8 cellular contexts compared by ENCODE assay signal in the genomic region with DNA sequence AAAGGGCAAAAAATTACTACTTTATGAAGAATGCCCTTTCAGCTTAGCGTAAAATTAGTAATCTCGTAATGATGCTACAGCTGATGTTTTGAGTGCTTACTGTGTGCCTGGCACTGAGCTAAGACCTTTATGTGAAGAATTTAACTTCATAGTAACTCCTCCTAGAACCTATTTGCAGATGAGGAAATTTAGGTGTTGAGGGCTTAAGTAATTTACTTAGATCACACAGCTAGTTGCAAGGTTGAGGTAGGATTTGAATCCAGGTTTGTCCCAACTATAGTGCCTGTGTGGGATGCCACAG. TPM values are rescaled to one million over a fixed set of nuclear protein-coding genes. Genes with fewer than 3 reads are reported as not detected.
A peak's percentile ranks its signal among the peaks of the same experiment; 100 is the strongest.
DNase-seq lines count a peak whose midpoint lies in the region; ATAC-seq and TF ChIP-seq lines count a peak whose summit lies in the region.

No MANE protein-coding gene starts in this region.

- H3K27ac Mint-ChIP-seq in type B pancreatic cell = peak overlapping the region; percentile 85

- H3K27ac ChIP-seq in cardiac muscle cell (peak overlapping the region; percentile 99), lower lobe of right lung (peak overlapping the region; percentile 91), Peyer's patch (no peak overlapping the region)

- no peak for DNase-seq in cardiac muscle cell (ENCODE audit: low read depth in 1 of 2, low spot score in 1 of 2)
- DNase-seq in Right ventricle myocardium superior = no peak
- no peak for DNase-seq in astrocyte of the cerebellum (ENCODE audit: low read depth)
- DNase-seq in lower lobe of right lung = no peak
- no peak for DNase-seq in type B pancreatic cell (ENCODE audit: extremely low spot score, unreplicated experiment)
- no peak for DNase-seq in Peyer's patch

- no peak for TF ChIP-seq CTCF in cardiac muscle cell (IDR thresholded peaks at IDR 0.05; ENCODE audit: low read depth, low read length)
- no peak for TF ChIP-seq CTCF in astrocyte of the cerebellum (IDR thresholded peaks at IDR 0.05; ENCODE audit: low read depth, low read length, missing control alignments)
- TF ChIP-seq CTCF in lower lobe of right lung (IDR thresholded peaks at IDR 0.05) = no peak
- TF ChIP-seq CTCF in type B pancreatic cell (conservative IDR thresholded peaks at IDR 0.05) = no peak
- no peak for TF ChIP-seq CTCF in Peyer's patch (IDR thresholded peaks at IDR 0.05)

- no peaks in the 10 kb centered on the region for H3K36me3 ChIP-seq in cardiac muscle cell
- H3K36me3 ChIP-seq in lower lobe of right lung = no peaks in the 10 kb centered on the region
- H3K36me3 ChIP-seq in Peyer's patch = no peaks in the 10 kb centered on the region

- H3K9me3 ChIP-seq in cardiac muscle cell (ENCODE audit: low read depth) (no peaks in the 10 kb centered on the region), lower lobe of right lung (no peaks in the 10 kb centered on the region), Peyer's patch (no peaks in the 10 kb centered on the region)

- TF ChIP-seq POLR2A in Peyer's patch (IDR thresholded peaks at IDR 0.05) = no peak

- peaks cover 5% of the 10 kb centered on the region for H3K9me3 Mint-ChIP-seq in type B pancreatic cell

- in situ Hi-C loops in astrocyte of the cerebellum (cut with HindIII; ENCODE audit: low sequenced_read_pairs) = loop anchor here (5.0 kb wide), 1 partner anchor 88 kb away; no protein-coding TSS in a partner anchor

- H3K27me3 ChIP-seq in cardiac muscle cell (no peaks in the 10 kb centered on the region), lower lobe of right lung (ENCODE audit: low read depth) (no peaks in the 10 kb centered on the region), Peyer's patch (no peaks in the 10 kb centered on the region)

- H3K4me1 Mint-ChIP-seq in type B pancreatic cell (ENCODE audit: unreplicated experiment) = peaks cover 25% of the 10 kb centered on the region

- H3K4me1 ChIP-seq in cardiac muscle cell (ENCODE audit: low read depth) (no peaks in the 10 kb centered on the region), lower lobe of right lung (peaks cover 30% of the 10 kb centered on the region), Peyer's patch (peaks cover 0 to 13% (median 0%) of the 10 kb centered on the region in 4 donors)

- H3K4me3 ChIP-seq in cardiac muscle cell = peak overlapping the region; percentile 90
- H3K4me3 ChIP-seq in astrocyte of the cerebellum (ENCODE audit: low read depth, low read length) = peak overlapping the region; percentile 80
- peak overlapping the region; percentile 86 for H3K4me3 ChIP-seq in lower lobe of right lung
- H3K4me3 ChIP-seq in Peyer's patch = peak overlapping the region in 1 of 4 donors; percentile 98

- no peaks in the 10 kb centered on the region for H3K27me3 Mint-ChIP-seq in type B pancreatic cell

- H3K4me3 Mint-ChIP-seq in type B pancreatic cell = peak overlapping the region; percentile 92

- ATAC-seq in Right ventricle myocardium superior (ENCODE audit: poor library complexity) = no peak
- ATAC-seq in lower lobe of right lung = no peak
- ATAC-seq in GM21786 (IDR thresholded peaks at IDR 0.05; ENCODE audit: unreplicated experiment) = no peak
- no peak for ATAC-seq in GM21825 (IDR thresholded peaks at IDR 0.05; ENCODE audit: unreplicated experiment)

- intact Hi-C loops in Right ventricle myocardium superior (cut with DNase I) (loop anchor here (10.0 kb wide), 1 partner anchor 105 kb away; no protein-coding TSS in a partner anchor), lower lobe of right lung (cut with DNase I) (no loop called here)

- H3K36me3 Mint-ChIP-seq in type B pancreatic cell = peaks cover 14% of the 10 kb centered on the region

RNA-seq across cellular contexts. Expression of a gene that starts 1.4 kb away (rescaled TPM):
- 28.2 and 34.8 TPM in 2 replicates for total RNA-seq in cardiac muscle cell
- polyA plus RNA-seq in cardiac muscle cell = 27.9 and 35.9 TPM in 2 replicates
- total RNA-seq in Right ventricle myocardium superior = 31.2 TPM
- total RNA-seq in lower lobe of right lung = 48.4 TPM
- total RNA-seq in type B pancreatic cell (ENCODE audit: low replicate concordance) = 58.3 and 85.4 TPM in 2 replicates
- 10 to 100 TPM; 16.3 to 80.0 (median 22.4) TPM for total RNA-seq in Peyer's patch

Comparison
In these comparisons a context has a peak if more than half of its experiments do, and no peak if none do; other contexts are left out.
1. H3K27ac ChIP-seq: peak in cardiac muscle cell (single experiment) and lower lobe of right lung (single experiment); none in Peyer's patch (0 of 4).